8 cellular contexts compared by ENCODE assay signal in the genomic region with DNA sequence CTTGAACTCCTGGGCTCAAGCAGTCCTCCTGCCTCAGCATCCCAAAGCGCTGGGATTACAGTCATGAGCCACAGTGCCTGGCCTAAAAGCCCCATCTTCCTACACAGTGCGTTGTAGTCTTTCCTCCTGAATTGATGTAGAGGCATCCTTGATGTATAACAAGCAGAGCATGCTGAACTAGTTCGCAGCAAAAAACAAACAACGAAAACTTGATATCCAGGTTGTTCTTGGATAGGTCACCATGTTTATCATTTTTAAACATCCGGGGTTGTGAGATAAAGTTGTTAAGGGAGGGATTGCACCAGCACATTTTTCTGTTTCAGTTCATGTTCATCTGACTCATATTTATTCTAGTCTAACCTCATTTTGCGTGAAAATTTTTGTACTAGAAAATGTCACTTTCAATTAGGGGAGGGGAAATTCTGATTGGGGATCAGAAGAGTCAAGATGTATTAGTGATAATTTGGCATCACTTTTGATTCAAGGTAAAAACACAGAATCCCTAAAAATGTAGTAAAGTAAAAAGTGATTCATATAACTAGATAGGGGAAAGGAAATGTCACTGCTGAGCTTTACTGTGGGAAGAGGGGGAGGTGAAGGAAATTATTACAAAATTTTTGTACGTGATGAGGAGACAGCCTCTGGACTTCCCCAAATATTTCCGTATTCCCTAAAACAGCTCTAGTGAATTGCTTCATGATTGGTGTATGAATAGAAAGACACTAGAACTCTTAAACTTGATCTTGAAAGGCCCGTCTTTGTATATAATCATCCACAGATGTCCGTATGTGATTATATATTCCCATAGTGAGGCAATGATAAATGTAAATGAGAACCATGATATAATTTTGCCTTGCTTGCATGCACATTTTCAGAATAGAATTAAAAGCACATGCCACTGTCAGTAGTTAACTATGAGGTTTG. TPM values are rescaled to one million over a fixed set of nuclear protein-coding genes. Genes with fewer than 3 reads are reported as not detected.
DNase-seq lines count a peak whose midpoint lies in the region; ATAC-seq and TF ChIP-seq lines count a peak whose summit lies in the region.

No MANE protein-coding gene starts in this region.

- H3K4me1 ChIP-seq in hepatocyte (ENCODE audit: insufficient read depth) (peaks cover 35% of the 10 kb centered on the region), vagina (peaks cover 38% of the 10 kb centered on the region)

- peak overlapping the region; percentile 44 for H3K4me2 ChIP-seq in hepatocyte

- peaks cover 62% of the 10 kb centered on the region for H3K79me2 ChIP-seq in hepatocyte

- H4K20me1 ChIP-seq in hepatocyte (ENCODE audit: insufficient read depth, poor library complexity, severe bottlenecking), result no peaks in the 10 kb centered on the region

- H3K36me3 ChIP-seq in hepatocyte (replicated peaks; ENCODE audit: insufficient read depth, low read depth), result no peaks in the 10 kb centered on the region
- H3K36me3 ChIP-seq in vagina, result no peaks in the 10 kb centered on the region

- peak; percentile 39 for ATAC-seq in HG02763 (IDR thresholded peaks at IDR 0.05; ENCODE audit: unreplicated experiment)
- no peak for ATAC-seq in HG02798 (IDR thresholded peaks at IDR 0.05; ENCODE audit: poor library complexity, unreplicated experiment)

- no peak overlapping the region for H2AFZ ChIP-seq in hepatocyte

- no peaks in the 10 kb centered on the region for H3K9me2 ChIP-seq in hepatocyte (replicated peaks; ENCODE audit: insufficient read depth)

- TF ChIP-seq CTCF in hepatocyte (IDR thresholded peaks at IDR 0.05; ENCODE audit: poor library complexity), result no peak
- no peak for TF ChIP-seq CTCF in vagina (IDR thresholded peaks at IDR 0.05)

- no peak overlapping the region for H3K4me3 ChIP-seq in hepatocyte
- H3K4me3 ChIP-seq in vagina, result no peak overlapping the region

- DNase-seq in GM03348 (ENCODE audit: low spot score), result peak; percentile 47
- peak; percentile 39 to 47 for DNase-seq in activated T-cell treated with anti-CD3 and anti-CD28 coated beads, Interleukin-2, amount 50 U/mL, for 48 hours
- DNase-seq in hepatocyte (ENCODE audit: low spot score), result peak; percentile 30
- no peak for DNase-seq in vagina (ENCODE audit: extremely low spot score in 2 of 2)
- no peak for DNase-seq in islet precursor cell
- no peak for DNase-seq in stimulated activated naive CD4-positive, alpha-beta T cell treated with Interleukin-2 at 50 U/mL for 16 hours (lab: John Stamatoyannopoulos, UW)

- intact Hi-C loops in vagina (cut with DNase I), result no loop called here

- H3K9me3 ChIP-seq in hepatocyte (ENCODE audit: low read depth), result no peaks in the 10 kb centered on the region
- H3K9me3 ChIP-seq in vagina, result no peaks in the 10 kb centered on the region

- H3K27ac ChIP-seq in hepatocyte, result peak overlapping the region; percentile 63
- H3K27ac ChIP-seq in vagina, result peak overlapping the region; percentile 56

- WGBS in hepatocyte (ENCODE audit: low lambda C conversion rate, missing lambda C conversion rate), result 54% methylated on average over 10 of the region's 10 CpGs

- H3K27me3 ChIP-seq in hepatocyte (no peaks in the 10 kb centered on the region), vagina (no peaks in the 10 kb centered on the region)

- no peak for TF ChIP-seq POLR2A in vagina (IDR thresholded peaks at IDR 0.05)

RNA-seq across cellular contexts. Expression of a gene that starts 22.9 kb away (rescaled TPM):
- total RNA-seq in hepatocyte (36.9 and 40.5 TPM in 2 replicates), vagina (29.5 TPM)
- 11.7 and 16.4 TPM in 2 replicates for polyA plus RNA-seq in hepatocyte

RNA-seq across cellular contexts. Expression of a gene that starts 55.0 kb away (rescaled TPM):
- total RNA-seq in hepatocyte (97.3 and 134 TPM in 2 replicates), vagina (74.6 TPM)
- 525 and 528 TPM in 2 replicates for polyA plus RNA-seq in hepatocyte

Comparison
In these comparisons a context has a peak if more than half of its experiments do, and no peak if none do; other contexts are left out.
1. DNase-seq: peak in GM03348 (single experiment), activated T-cell treated with anti-CD3 and anti-CD28 coated beads, Interleukin-2, amount 50 U/mL, for 48 hours (2 of 2) and hepatocyte (single experiment); none in vagina (0 of 2), islet precursor cell (single experiment) and stimulated activated naive CD4-positive, alpha-beta T cell treated with Interleukin-2 at 50 U/mL for 16 hours (single experiment).